1 cellular context compared by ENCODE assay signal in genomic region chr5:74686962-74687751, GRCh38.
TF ChIP-seq lines count a peak whose summit lies in the region.

No MANE protein-coding gene starts in this region.

TF ChIP-seq in IMR-90, 13 proteins besides CTCF, POLR2A, EP300 and RAD21 (continued from another document):
- TF ChIP-seq ELK1 (IDR thresholded peaks at IDR 0.05; ENCODE audit: borderline replicate concordance, low read depth, low read length): no peak
- no peak for TF ChIP-seq CHD1 (IDR thresholded peaks at IDR 0.05; ENCODE audit: low read depth, low read length)
